Comparison of ENCODE assay signal across 8 cellular contexts in the genomic region with DNA sequence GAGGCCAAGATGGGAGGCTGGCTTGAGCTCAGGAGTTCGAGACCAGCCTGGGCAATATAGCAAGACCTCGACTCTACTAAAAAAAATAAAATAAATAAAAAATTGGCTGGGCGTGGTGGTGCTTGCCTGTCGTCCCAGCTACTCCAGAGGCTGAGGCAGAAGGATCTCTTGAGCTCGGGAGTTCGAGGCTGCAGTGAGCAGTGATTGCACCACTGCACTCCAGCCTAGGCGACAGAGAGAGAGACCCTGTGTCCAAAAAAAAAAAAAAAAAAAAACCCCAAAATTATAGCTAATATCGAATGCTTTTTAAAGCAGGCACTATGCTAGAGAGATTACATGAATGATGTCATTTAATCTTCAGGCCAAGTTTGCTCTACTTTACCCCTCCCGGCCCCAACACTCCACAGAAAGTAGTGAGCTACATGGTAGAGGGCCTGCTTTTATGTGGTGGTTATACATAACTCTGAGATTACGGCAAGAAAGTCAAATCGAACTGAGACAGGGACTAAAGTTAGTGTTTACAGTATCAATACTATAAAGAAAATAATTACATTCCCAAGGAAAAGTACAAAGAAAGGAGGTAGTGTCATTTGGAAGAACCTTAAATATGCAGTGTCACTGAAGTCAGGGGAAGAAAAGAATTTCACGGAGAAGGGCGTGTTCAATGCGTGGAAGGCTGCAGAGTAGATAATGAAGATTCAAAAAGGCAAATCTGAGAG. TPM values are rescaled to one million over a fixed set of nuclear protein-coding genes. Genes with fewer than 3 reads are reported as not detected.
DNase-seq lines count a peak whose midpoint lies in the region; ATAC-seq and TF ChIP-seq lines count a peak whose summit lies in the region.

No MANE protein-coding gene starts in this region.

- H3K4me1 ChIP-seq in HUES64 (ENCODE audit: insufficient read depth, low read length) = peaks cover 9% of the 10 kb centered on the region; the same call in 1 of the 2 replicates

- peak overlapping the region; percentile 89 for H3K9ac ChIP-seq in HUES64 (ENCODE audit: low read depth, low read length)

- H3K27ac ChIP-seq in HUES64 (ENCODE audit: low read depth, low read length) = no peak overlapping the region

- TF ChIP-seq CTCF in cardiac fibroblast (IDR thresholded peaks at IDR 0.05; ENCODE audit: low read depth, low read length) = no peak

- H3K9me3 ChIP-seq in HUES64 (ENCODE audit: insufficient read depth, low read depth, low read length) = no peaks in the 10 kb centered on the region

- peaks cover 8% of the 10 kb centered on the region for H3K36me3 ChIP-seq in HUES64 (ENCODE audit: insufficient read depth, low read length)

- H3K4me3 ChIP-seq in HUES64 (ENCODE audit: low read length) (peak overlapping the region; percentile 89), cardiac fibroblast (replicated peaks in 1 of 2; ENCODE audit: low read depth in 2 of 2, low read length in 2 of 2) (peak overlapping the region; percentile 89 to 95)

- 67% methylated on average over 10 of the region's 14 CpGs for WGBS in HUES64

- H3K27me3 ChIP-seq in HUES64 (ENCODE audit: insufficient read depth, low read length) = no peaks in the 10 kb centered on the region

- DNase-seq in AG08395 (ENCODE audit: low spot score) = peak; percentile 13
- peak; percentile 8 to 14 for DNase-seq in cardiac fibroblast (ENCODE audit: low read depth in 2 of 2)
- DNase-seq in myocyte (ENCODE audit: low read depth) = peak; percentile 6
- DNase-seq in NCI-H1694 treated with DMSO at 0.1 percent for 48 hours (lab: John Stamatoyannopoulos, UW) = no peak
- DNase-seq in NCI-H748 treated with DMSO at 0.1 percent for 48 hours (lab: John Stamatoyannopoulos, UW) = no peak

- ATAC-seq in HG03039 (IDR thresholded peaks at IDR 0.05; ENCODE audit: unreplicated experiment) = no peak
- no peak for ATAC-seq in HG02970 (IDR thresholded peaks at IDR 0.05; ENCODE audit: low FRiP score, unreplicated experiment)

RNA-seq across cellular contexts. Expression of gene ADPGK, which starts 1.1 kb away (rescaled TPM):
- 31.4 TPM for polyA plus RNA-seq in HUES64 (2013, experiment 1 of 2)
- polyA plus RNA-seq in HUES64 (2013, experiment 2 of 2) = 32.5 TPM
- total RNA-seq in myocyte = 36.2 and 40.1 TPM in 2 replicates
- polyA plus RNA-seq in myocyte (2012) = 33.3 TPM

Comparison
In these comparisons a context has a peak if more than half of its experiments do, and no peak if none do; other contexts are left out.
1. DNase-seq: peak in AG08395 (single experiment), cardiac fibroblast (2 of 2) and myocyte (single experiment); none in NCI-H1694 treated with DMSO at 0.1 percent for 48 hours (single experiment) and NCI-H748 treated with DMSO at 0.1 percent for 48 hours (single experiment).